20 cellular contexts compared by ENCODE assay signal in genomic region chr11:76978239-76978638, GRCh38. TPM values are rescaled to one million over a fixed set of nuclear protein-coding genes. Genes with fewer than 3 reads are reported as not detected.
"Had no signal": no experiment of that assay in that cellular context is flagged by ENCODE, and none has a peak within 500 bp of the region (broad histone marks: within the 10 kb centered on the region; RNA-seq: fewer than 3 reads in every experiment).

No MANE protein-coding gene starts in this region.

- H3K9me3 ChIP-seq: adrenal gland had no signal

- H3K27me3 ChIP-seq: adrenal gland had no signal

- H3K27ac ChIP-seq: adrenal gland, KMS-11 had no signal

- H3K4me2 ChIP-seq: KMS-11 had no signal

- H3K9ac ChIP-seq: KMS-11 had no signal

- DNase-seq: activated CD4-positive, alpha-beta memory T cell treated with anti-CD3 and anti-CD28 coated beads for 36 hours; activated CD4-positive, alpha-beta T cell treated with anti-CD3 and anti-CD28 coated beads, Interleukin-2, amount 50 U/mL, for 1 hour; activated CD8-positive, alpha-beta memory T cell treated with anti-CD3 and anti-CD28 coated beads, Interleukin-2, amount 50 U/mL, for 4 hours; activated gamma-delta T cell treated with Interleukin-2 at 50 U/mL for 16 hours; activated naive CD4-positive, alpha-beta T cell treated with anti-CD3 and anti-CD28 coated beads for 36 hours; activated T-cell treated with anti-CD3 and anti-CD28 coated beads for 4 hours; activated T-cell treated with anti-CD3 and anti-CD28 coated beads, Interleukin-2, amount 50 U/mL, for 4 hours; adrenal gland; NCI-H1105; NCI-H1417 treated with DMSO at 0.1 percent for 48 hours; NCI-H187 treated with DMSO at 0.1 percent for 48 hours; NCI-H2081; NCI-H226; NCI-H524; NCI-H69; SW 1271; T-helper 1 cell; T-helper 2 cell; T-helper 9 cell had no signal

- H3K4me3 ChIP-seq: adrenal gland had no signal

- H3K4me1 ChIP-seq: adrenal gland had no signal

- H3K36me3 ChIP-seq: adrenal gland had no signal

RNA-seq across cellular contexts. Expression of gene B3GNT6, which starts 56.0 kb away (rescaled TPM):
- polyA plus RNA-seq: adrenal gland had no signal
